ENCODE assay signal across 8 cellular contexts in the genomic region with DNA sequence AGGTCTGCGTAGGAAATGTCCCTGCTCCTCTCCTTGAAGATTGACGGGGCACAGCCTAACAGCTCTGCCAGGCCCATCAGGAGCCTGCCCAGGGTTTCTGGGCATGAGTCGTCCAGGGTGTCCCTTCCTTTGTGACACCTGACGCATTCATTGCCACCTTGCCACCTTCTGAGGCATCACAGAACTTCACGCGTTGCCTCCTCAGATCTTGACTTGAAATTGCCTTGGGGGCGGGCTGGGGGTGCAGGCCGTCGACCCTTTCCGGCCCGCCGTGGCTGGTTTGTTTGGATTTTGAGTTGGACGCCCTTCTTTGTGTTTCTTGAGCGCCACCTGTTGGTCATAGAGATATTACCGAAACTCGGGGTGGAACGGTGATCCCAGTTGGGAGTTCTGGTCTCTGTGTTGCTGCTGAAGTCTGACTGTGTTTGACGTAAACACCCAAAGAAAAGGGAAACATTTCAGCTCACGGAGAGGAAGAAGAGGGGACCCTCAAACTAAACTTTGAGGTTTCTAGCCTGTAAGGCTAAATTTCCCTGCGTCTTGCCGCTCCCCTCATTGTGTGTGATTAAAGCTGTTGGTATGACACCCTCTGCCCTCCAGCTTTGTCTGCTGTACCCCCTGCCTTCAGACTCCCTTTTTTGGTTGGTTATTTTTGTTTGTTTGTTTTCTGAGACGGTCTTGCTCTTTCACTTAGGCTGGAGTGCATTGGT. TPM values are rescaled to one million over a fixed set of nuclear protein-coding genes. Genes with fewer than 3 reads are reported as not detected.
DNase-seq lines count a peak whose midpoint lies in the region; ATAC-seq and TF ChIP-seq lines count a peak whose summit lies in the region.

No MANE protein-coding gene starts in this region.

- no peak overlapping the region for H3K9ac ChIP-seq in SK-N-SH

- TF ChIP-seq CTCF in SK-N-SH (IDR thresholded peaks at IDR 0.05) = peak; percentile 78

- WGBS in SK-N-SH (ENCODE audit: low lambda C conversion rate) = 18% methylated on average over 14 of the region's 22 CpGs

- H3K9me3 ChIP-seq in SK-N-SH = no peaks in the 10 kb centered on the region

- H3K79me2 ChIP-seq in SK-N-SH (ENCODE audit: insufficient read depth) = peaks cover 84% of the 10 kb centered on the region

- H3K36me3 ChIP-seq in SK-N-SH (replicated peaks in 1 of 2; ENCODE audit: control insufficient read depth in 1 of 2, insufficient read depth in 2 of 2, low read length in 1 of 2) = peaks cover 5 to 10% of the 10 kb centered on the region in 2 experiments

- TF ChIP-seq RAD21 in SK-N-SH (IDR thresholded peaks at IDR 0.05; ENCODE audit: low read length) = peak; percentile 89

- 0 out of 2 replicates have a peak overlapping the region, but pooled peaks have one; percentile 5 for H3K4me2 ChIP-seq in SK-N-SH

- peaks cover 4% of the 10 kb centered on the region for H3F3A ChIP-seq in SK-N-SH (replicated peaks; ENCODE audit: insufficient read depth)

- no peak overlapping the region for H3K4me3 ChIP-seq in SK-N-SH (ENCODE audit: low read depth in 2 of 2, low read length in 1 of 2)

- peaks cover 13% of the 10 kb centered on the region; the same call in 1 of the 2 replicates for H4K20me1 ChIP-seq in SK-N-SH (ENCODE audit: insufficient read depth)

- no peaks in the 10 kb centered on the region for H3K9me2 ChIP-seq in SK-N-SH

- POLR2A ChIA-PET in SK-N-SH (lab: Yijun Ruan, JAX) = interaction anchor here (2.1 kb wide), 1 partner anchor 69 kb away, joined by 5 read pairs; no protein-coding TSS in a partner anchor

- no peaks in the 10 kb centered on the region for H3K27me3 ChIP-seq in SK-N-SH (ENCODE audit: insufficient read depth)

- CTCF ChIA-PET in SK-N-SH (lab: Yijun Ruan, JAX) = interaction anchor here (0.6 to 8.8 kb wide), 60 partner anchors 8 to 329 kb away, joined by 3 to 157 read pairs (median 4); no protein-coding TSS in a partner anchor

- peak; percentile 55 for DNase-seq in DMS153 treated with DMSO at 0.1 percent for 48 hours (lab: John Stamatoyannopoulos, UW; ENCODE audit: unreplicated experiment)
- peak; percentile 60 to 64 for DNase-seq in Kasumi-1 (lab: John Stamatoyannopoulos, UW)
- DNase-seq in SK-N-SH = peak; percentile 86
- peak; percentile 68 for DNase-seq in activated naive CD4-positive, alpha-beta T cell treated with anti-CD3 and anti-CD28 coated beads, Interleukin-2, amount 50 U/mL, for 16 hours
- DNase-seq in Right ventricle myocardium inferior (ENCODE audit: missing footprints) = no peak
- DNase-seq in posterior vena cava (ENCODE audit: low spot score) = peak; percentile 84
- DNase-seq in ureter (ENCODE audit: low spot score) = peak; percentile 83
- no peak for DNase-seq in 8988T

- peaks cover 2 to 4% of the 10 kb centered on the region in 2 experiments; a peak in 2 of 4 replicates for H3K4me1 ChIP-seq in SK-N-SH (ENCODE audit: control insufficient read depth in 1 of 2, insufficient read depth in 2 of 2, low read depth in 1 of 2, low read length in 1 of 2)

- peak overlapping the region in 1 of 2 experiments; percentile 32; a peak in 1 of 4 replicates for H3K27ac ChIP-seq in SK-N-SH (ENCODE audit: low read depth in 2 of 2, low read length in 1 of 2)

- TF ChIP-seq EP300 in SK-N-SH (IDR thresholded peaks at IDR 0.05; ENCODE audit: borderline replicate concordance in 1 of 2, low read depth in 1 of 2, low read length in 1 of 2) = no peak

- ATAC-seq in Right ventricle myocardium inferior = peak; percentile 43

- intact Hi-C loops in Right ventricle myocardium inferior (cut with DNase I) = loop anchor here (1.0 to 10.0 kb wide), 4 partner anchors 44 to 206 kb away; a partner anchor contains a TSS
- intact Hi-C loops in posterior vena cava (cut with DNase I) = loop anchor here in 1 of 2 donors (2.0 to 10.0 kb wide), 2 partner anchors 68 to 208 kb away; a partner anchor contains a TSS

- H2AFZ ChIP-seq in SK-N-SH (ENCODE audit: low read depth) = no peak overlapping the region

TF ChIP-seq in SK-N-SH, 30 proteins besides CTCF, POLR2A, EP300 and RAD21:
- TF ChIP-seq, protein P1, sequence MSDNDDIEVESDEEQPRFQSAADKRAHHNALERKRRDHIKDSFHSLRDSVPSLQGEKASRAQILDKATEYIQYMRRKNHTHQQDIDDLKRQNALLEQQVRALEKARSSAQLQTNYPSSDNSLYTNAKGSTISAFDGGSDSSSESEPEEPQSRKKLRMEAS (IDR thresholded peaks at IDR 0.05; ENCODE audit: low read depth) = 0 out of 2 replicates have a peak, but pooled peaks have one; percentile 43
- no peak; the same call in 1 of the 2 replicates for TF ChIP-seq NFIC (IDR thresholded peaks at IDR 0.05; ENCODE audit: borderline replicate concordance)
- TF ChIP-seq, protein P2, sequence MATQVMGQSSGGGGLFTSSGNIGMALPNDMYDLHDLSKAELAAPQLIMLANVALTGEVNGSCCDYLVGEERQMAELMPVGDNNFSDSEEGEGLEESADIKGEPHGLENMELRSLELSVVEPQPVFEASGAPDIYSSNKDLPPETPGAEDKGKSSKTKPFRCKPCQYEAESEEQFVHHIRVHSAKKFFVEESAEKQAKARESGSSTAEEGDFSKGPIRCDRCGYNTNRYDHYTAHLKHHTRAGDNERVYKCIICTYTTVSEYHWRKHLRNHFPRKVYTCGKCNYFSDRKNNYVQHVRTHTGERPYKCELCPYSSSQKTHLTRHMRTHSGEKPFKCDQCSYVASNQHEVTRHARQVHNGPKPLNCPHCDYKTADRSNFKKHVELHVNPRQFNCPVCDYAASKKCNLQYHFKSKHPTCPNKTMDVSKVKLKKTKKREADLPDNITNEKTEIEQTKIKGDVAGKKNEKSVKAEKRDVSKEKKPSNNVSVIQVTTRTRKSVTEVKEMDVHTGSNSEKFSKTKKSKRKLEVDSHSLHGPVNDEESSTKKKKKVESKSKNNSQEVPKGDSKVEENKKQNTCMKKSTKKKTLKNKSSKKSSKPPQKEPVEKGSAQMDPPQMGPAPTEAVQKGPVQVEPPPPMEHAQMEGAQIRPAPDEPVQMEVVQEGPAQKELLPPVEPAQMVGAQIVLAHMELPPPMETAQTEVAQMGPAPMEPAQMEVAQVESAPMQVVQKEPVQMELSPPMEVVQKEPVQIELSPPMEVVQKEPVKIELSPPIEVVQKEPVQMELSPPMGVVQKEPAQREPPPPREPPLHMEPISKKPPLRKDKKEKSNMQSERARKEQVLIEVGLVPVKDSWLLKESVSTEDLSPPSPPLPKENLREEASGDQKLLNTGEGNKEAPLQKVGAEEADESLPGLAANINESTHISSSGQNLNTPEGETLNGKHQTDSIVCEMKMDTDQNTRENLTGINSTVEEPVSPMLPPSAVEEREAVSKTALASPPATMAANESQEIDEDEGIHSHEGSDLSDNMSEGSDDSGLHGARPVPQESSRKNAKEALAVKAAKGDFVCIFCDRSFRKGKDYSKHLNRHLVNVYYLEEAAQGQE (IDR thresholded peaks at IDR 0.05; ENCODE audit: low read depth, low read length) = no peak
- peak; percentile 82 for TF ChIP-seq SMC3 (IDR thresholded peaks at IDR 0.05; ENCODE audit: low read depth, low read length)
- TF ChIP-seq, protein P3, sequence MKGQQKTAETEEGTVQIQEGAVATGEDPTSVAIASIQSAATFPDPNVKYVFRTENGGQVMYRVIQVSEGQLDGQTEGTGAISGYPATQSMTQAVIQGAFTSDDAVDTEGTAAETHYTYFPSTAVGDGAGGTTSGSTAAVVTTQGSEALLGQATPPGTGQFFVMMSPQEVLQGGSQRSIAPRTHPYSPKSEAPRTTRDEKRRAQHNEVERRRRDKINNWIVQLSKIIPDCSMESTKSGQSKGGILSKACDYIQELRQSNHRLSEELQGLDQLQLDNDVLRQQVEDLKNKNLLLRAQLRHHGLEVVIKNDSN (IDR thresholded peaks at IDR 0.05; ENCODE audit: borderline replicate concordance, low read depth) = no peak
- TF ChIP-seq MEF2A (IDR thresholded peaks at IDR 0.05; ENCODE audit: borderline replicate concordance, low read depth) = no peak
- TF ChIP-seq POLR2AphosphoS5 (IDR thresholded peaks at IDR 0.05; ENCODE audit: low read depth, low read length) = no peak

RNA-seq across cellular contexts. Expression of a gene that starts 44.6 kb away (rescaled TPM):
- 6.8 and 11.0 TPM in 2 replicates for polyA plus RNA-seq in SK-N-SH (2012; rRNA removed)
- polyA plus RNA-seq in SK-N-SH (2012; cell fraction: cytosol; rRNA removed) = 6.8 and 9.2 TPM in 2 replicates
- polyA plus RNA-seq in SK-N-SH (2012; cell fraction: nucleus; rRNA removed) = 42.6 and 43.4 TPM in 2 replicates
- 25.7 TPM for total RNA-seq in Right ventricle myocardium inferior
- total RNA-seq in posterior vena cava = 10 to 100 TPM; 78.3 to 81.4 TPM
- total RNA-seq in ureter = 72.2 TPM

RNA-seq across cellular contexts. Expression of a gene that starts 50.8 kb away (rescaled TPM):
- polyA plus RNA-seq in SK-N-SH (2012; rRNA removed) = not detected in 2 replicates
- polyA plus RNA-seq in SK-N-SH (2012; cell fraction: cytosol; rRNA removed) = not detected in 2 replicates
- polyA plus RNA-seq in SK-N-SH (2012; cell fraction: nucleus; rRNA removed) = not detected in 2 replicates
- total RNA-seq in Right ventricle myocardium inferior (not detected), posterior vena cava (not detected), ureter (not detected)

RNA-seq across cellular contexts. Expression of a gene that starts 59.7 kb away (rescaled TPM):
- polyA plus RNA-seq in SK-N-SH (2012; rRNA removed) = 0.94 and 1.4 TPM in 2 replicates
- 0.50 and 0.59 TPM in 2 replicates for polyA plus RNA-seq in SK-N-SH (2012; cell fraction: cytosol; rRNA removed)
- 1.5 and 1.7 TPM in 2 replicates for polyA plus RNA-seq in SK-N-SH (2012; cell fraction: nucleus; rRNA removed)
- total RNA-seq in Right ventricle myocardium inferior = 0.70 TPM
- under 1 TPM in 1 of 2 donors, not detected in 1; 0.60 TPM for total RNA-seq in posterior vena cava
- 0.86 TPM for total RNA-seq in ureter

Comparison
In these comparisons a context has a peak if more than half of its experiments do, and no peak if none do; other contexts are left out.
1. DNase-seq: peak in DMS153 treated with DMSO at 0.1 percent for 48 hours (single experiment), Kasumi-1 (2 of 2), SK-N-SH (single experiment), activated naive CD4-positive, alpha-beta T cell treated with anti-CD3 and anti-CD28 coated beads, Interleukin-2, amount 50 U/mL, for 16 hours (single experiment), posterior vena cava (single experiment) and ureter (single experiment); none in Right ventricle myocardium inferior (single experiment) and 8988T (single experiment).